ENCODE assay signal across 1 cellular context in the genomic region with DNA sequence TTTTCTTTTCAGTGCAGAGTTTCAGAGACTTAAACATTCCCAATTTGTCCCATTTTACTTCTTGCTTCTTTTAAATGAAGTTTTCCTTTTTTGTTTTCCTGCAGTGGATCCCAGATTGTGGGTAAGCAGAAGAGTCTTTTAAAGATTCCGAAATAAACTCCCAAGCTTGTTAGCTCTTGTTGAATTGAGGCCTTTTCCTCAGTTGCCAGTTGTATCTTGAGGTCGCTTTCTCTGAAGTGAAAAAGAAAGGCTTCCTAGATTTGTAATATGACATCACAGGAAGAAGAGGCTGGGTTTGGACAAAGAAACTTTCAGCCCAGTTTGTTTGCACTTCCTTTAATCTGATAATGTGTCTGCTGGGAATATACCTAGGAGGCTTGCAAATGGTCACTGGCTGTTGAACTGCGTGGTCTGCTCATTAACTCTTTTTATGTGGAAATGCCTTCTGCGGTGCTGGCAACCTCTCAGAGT.
TF ChIP-seq lines count a peak whose summit lies in the region.

A gene with protein sequence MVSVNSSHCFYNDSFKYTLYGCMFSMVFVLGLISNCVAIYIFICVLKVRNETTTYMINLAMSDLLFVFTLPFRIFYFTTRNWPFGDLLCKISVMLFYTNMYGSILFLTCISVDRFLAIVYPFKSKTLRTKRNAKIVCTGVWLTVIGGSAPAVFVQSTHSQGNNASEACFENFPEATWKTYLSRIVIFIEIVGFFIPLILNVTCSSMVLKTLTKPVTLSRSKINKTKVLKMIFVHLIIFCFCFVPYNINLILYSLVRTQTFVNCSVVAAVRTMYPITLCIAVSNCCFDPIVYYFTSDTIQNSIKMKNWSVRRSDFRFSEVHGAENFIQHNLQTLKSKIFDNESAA (minus strand): TSS at position 233 of the 471 bp plus-strand sequence. CDS start 690 bp downstream, outside the sequence.

TF ChIP-seq in HepG2, 621 proteins besides CTCF, POLR2A, EP300 and RAD21 (continued from another document and continues in another):
- peak; percentile 94 for TF ChIP-seq ZNF652 (CRISPR knock-in tag; IDR thresholded peaks at IDR 0.05; ENCODE audit: borderline replicate concordance, low read depth)
- TF ChIP-seq, protein P1, sequence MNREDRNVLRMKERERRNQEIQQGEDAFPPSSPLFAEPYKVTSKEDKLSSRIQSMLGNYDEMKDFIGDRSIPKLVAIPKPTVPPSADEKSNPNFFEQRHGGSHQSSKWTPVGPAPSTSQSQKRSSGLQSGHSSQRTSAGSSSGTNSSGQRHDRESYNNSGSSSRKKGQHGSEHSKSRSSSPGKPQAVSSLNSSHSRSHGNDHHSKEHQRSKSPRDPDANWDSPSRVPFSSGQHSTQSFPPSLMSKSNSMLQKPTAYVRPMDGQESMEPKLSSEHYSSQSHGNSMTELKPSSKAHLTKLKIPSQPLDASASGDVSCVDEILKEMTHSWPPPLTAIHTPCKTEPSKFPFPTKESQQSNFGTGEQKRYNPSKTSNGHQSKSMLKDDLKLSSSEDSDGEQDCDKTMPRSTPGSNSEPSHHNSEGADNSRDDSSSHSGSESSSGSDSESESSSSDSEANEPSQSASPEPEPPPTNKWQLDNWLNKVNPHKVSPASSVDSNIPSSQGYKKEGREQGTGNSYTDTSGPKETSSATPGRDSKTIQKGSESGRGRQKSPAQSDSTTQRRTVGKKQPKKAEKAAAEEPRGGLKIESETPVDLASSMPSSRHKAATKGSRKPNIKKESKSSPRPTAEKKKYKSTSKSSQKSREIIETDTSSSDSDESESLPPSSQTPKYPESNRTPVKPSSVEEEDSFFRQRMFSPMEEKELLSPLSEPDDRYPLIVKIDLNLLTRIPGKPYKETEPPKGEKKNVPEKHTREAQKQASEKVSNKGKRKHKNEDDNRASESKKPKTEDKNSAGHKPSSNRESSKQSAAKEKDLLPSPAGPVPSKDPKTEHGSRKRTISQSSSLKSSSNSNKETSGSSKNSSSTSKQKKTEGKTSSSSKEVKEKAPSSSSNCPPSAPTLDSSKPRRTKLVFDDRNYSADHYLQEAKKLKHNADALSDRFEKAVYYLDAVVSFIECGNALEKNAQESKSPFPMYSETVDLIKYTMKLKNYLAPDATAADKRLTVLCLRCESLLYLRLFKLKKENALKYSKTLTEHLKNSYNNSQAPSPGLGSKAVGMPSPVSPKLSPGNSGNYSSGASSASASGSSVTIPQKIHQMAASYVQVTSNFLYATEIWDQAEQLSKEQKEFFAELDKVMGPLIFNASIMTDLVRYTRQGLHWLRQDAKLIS (CRISPR knock-in tag; IDR thresholded peaks at IDR 0.05), result peak; percentile 53; the same call in 1 of the 2 replicates
- TF ChIP-seq, protein P2, sequence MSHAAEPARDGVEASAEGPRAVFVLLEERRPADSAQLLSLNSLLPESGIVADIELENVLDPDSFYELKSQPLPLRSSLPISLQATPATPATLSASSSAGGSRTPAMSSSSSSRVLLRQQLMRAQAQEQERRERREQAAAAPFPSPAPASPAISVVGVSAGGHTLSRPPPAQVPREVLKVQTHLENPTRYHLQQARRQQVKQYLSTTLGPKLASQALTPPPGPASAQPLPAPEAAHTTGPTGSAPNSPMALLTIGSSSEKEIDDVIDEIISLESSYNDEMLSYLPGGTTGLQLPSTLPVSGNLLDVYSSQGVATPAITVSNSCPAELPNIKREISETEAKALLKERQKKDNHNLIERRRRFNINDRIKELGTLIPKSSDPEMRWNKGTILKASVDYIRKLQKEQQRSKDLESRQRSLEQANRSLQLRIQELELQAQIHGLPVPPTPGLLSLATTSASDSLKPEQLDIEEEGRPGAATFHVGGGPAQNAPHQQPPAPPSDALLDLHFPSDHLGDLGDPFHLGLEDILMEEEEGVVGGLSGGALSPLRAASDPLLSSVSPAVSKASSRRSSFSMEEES (CRISPR knock-in tag; IDR thresholded peaks at IDR 0.05), result peak; percentile 27; the same call in 1 of the 2 replicates
- no peak for TF ChIP-seq ZNF350 (CRISPR knock-in tag; IDR thresholded peaks at IDR 0.05; ENCODE audit: borderline replicate concordance, low read depth)
- no peak for TF ChIP-seq MAFG (CRISPR knock-in tag; IDR thresholded peaks at IDR 0.05)
- 0 out of 2 replicates have a peak, but pooled peaks have one; percentile 19 for TF ChIP-seq ZNF816 (CRISPR knock-in tag; IDR thresholded peaks at IDR 0.05; ENCODE audit: borderline replicate concordance)
- no peak for TF ChIP-seq ZNF703 (CRISPR knock-in tag; IDR thresholded peaks at IDR 0.05; ENCODE audit: borderline replicate concordance)
- TF ChIP-seq, protein P3, sequence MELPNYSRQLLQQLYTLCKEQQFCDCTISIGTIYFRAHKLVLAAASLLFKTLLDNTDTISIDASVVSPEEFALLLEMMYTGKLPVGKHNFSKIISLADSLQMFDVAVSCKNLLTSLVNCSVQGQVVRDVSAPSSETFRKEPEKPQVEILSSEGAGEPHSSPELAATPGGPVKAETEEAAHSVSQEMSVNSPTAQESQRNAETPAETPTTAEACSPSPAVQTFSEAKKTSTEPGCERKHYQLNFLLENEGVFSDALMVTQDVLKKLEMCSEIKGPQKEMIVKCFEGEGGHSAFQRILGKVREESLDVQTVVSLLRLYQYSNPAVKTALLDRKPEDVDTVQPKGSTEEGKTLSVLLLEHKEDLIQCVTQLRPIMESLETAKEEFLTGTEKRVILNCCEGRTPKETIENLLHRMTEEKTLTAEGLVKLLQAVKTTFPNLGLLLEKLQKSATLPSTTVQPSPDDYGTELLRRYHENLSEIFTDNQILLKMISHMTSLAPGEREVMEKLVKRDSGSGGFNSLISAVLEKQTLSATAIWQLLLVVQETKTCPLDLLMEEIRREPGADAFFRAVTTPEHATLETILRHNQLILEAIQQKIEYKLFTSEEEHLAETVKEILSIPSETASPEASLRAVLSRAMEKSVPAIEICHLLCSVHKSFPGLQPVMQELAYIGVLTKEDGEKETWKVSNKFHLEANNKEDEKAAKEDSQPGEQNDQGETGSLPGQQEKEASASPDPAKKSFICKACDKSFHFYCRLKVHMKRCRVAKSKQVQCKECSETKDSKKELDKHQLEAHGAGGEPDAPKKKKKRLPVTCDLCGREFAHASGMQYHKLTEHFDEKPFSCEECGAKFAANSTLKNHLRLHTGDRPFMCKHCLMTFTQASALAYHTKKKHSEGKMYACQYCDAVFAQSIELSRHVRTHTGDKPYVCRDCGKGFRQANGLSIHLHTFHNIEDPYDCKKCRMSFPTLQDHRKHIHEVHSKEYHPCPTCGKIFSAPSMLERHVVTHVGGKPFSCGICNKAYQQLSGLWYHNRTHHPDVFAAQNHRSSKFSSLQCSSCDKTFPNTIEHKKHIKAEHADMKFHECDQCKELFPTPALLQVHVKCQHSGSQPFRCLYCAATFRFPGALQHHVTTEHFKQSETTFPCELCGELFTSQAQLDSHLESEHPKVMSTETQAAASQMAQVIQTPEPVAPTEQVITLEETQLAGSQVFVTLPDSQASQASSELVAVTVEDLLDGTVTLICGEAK (IDR thresholded peaks at IDR 0.05), result no peak
- TF ChIP-seq, protein P3 (CRISPR knock-in tag; IDR thresholded peaks at IDR 0.05), result no peak; the same call in 1 of the 2 replicates
- no peak for TF ChIP-seq ZNF746 (CRISPR knock-in tag; IDR thresholded peaks at IDR 0.05)
- TF ChIP-seq ZFP37 (CRISPR knock-in tag; IDR thresholded peaks at IDR 0.05; ENCODE audit: borderline replicate concordance), result no peak
- TF ChIP-seq GFI1 (CRISPR knock-in tag; IDR thresholded peaks at IDR 0.05; ENCODE audit: borderline replicate concordance), result 0 out of 2 replicates have a peak, but pooled peaks have one; percentile 39
- TF ChIP-seq, protein P4, sequence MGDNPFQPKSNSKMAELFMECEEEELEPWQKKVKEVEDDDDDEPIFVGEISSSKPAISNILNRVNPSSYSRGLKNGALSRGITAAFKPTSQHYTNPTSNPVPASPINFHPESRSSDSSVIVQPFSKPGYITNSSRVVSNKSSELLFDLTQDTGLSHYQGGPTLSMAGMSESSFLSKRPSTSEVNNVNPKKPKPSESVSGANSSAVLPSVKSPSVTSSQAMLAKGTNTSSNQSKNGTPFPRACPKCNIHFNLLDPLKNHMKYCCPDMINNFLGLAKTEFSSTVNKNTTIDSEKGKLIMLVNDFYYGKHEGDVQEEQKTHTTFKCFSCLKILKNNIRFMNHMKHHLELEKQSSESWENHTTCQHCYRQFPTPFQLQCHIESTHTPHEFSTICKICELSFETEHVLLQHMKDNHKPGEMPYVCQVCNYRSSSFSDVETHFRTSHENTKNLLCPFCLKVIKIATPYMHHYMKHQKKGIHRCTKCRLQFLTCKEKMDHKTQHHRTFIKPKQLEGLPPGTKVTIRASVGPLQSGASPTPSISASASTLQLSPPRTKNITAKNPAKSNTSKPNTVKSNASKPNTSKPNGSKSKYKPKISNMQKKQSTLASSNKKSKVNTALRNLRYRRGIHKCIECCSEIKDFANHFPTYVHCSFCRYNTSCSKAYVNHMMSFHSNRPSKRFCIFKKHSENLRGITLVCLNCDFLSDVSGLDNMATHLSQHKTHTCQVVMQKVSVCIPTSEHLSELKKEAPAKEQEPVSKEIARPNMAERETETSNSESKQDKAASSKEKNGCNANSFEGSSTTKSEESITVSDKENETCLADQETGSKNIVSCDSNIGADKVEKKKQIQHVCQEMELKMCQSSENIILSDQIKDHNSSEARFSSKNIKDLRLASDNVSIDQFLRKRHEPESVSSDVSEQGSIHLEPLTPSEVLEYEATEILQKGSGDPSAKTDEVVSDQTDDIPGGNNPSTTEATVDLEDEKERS (CRISPR knock-in tag; IDR thresholded peaks at IDR 0.05), result no peak
- TF ChIP-seq ZBTB7B (CRISPR knock-in tag; IDR thresholded peaks at IDR 0.05), result no peak
- no peak for TF ChIP-seq NR2C2 (CRISPR knock-in tag; IDR thresholded peaks at IDR 0.05; ENCODE audit: borderline replicate concordance)
- TF ChIP-seq, protein P5, sequence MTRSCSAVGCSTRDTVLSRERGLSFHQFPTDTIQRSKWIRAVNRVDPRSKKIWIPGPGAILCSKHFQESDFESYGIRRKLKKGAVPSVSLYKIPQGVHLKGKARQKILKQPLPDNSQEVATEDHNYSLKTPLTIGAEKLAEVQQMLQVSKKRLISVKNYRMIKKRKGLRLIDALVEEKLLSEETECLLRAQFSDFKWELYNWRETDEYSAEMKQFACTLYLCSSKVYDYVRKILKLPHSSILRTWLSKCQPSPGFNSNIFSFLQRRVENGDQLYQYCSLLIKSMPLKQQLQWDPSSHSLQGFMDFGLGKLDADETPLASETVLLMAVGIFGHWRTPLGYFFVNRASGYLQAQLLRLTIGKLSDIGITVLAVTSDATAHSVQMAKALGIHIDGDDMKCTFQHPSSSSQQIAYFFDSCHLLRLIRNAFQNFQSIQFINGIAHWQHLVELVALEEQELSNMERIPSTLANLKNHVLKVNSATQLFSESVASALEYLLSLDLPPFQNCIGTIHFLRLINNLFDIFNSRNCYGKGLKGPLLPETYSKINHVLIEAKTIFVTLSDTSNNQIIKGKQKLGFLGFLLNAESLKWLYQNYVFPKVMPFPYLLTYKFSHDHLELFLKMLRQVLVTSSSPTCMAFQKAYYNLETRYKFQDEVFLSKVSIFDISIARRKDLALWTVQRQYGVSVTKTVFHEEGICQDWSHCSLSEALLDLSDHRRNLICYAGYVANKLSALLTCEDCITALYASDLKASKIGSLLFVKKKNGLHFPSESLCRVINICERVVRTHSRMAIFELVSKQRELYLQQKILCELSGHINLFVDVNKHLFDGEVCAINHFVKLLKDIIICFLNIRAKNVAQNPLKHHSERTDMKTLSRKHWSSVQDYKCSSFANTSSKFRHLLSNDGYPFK (CRISPR knock-in tag; IDR thresholded peaks at IDR 0.05; ENCODE audit: borderline replicate concordance), result no peak
- TF ChIP-seq, protein P6, sequence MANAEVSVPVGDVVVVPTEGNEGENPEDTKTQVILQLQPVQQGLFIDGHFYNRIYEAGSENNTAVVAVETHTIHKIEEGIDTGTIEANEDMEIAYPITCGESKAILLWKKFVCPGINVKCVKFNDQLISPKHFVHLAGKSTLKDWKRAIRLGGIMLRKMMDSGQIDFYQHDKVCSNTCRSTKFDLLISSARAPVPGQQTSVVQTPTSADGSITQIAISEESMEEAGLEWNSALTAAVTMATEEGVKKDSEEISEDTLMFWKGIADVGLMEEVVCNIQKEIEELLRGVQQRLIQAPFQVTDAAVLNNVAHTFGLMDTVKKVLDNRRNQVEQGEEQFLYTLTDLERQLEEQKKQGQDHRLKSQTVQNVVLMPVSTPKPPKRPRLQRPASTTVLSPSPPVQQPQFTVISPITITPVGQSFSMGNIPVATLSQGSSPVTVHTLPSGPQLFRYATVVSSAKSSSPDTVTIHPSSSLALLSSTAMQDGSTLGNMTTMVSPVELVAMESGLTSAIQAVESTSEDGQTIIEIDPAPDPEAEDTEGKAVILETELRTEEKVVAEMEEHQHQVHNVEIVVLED (CRISPR knock-in tag; IDR thresholded peaks at IDR 0.05; ENCODE audit: borderline replicate concordance), result 0 out of 2 replicates have a peak, but pooled peaks have one; percentile 26
- no peak for TF ChIP-seq ZNF747 (CRISPR knock-in tag; IDR thresholded peaks at IDR 0.05; ENCODE audit: borderline replicate concordance)
- TF ChIP-seq ZNF598 (CRISPR knock-in tag; IDR thresholded peaks at IDR 0.05; ENCODE audit: borderline replicate concordance), result no peak
- TF ChIP-seq MIER2 (CRISPR knock-in tag; IDR thresholded peaks at IDR 0.05), result no peak
- TF ChIP-seq ZEB1 (IDR thresholded peaks at IDR 0.05; ENCODE audit: insufficient replicate concordance, low read depth), result no peak
